ENCODE assay signal across 35 cellular contexts in genomic region chr12:125528300-125528699, GRCh38.
DNase-seq lines count a peak whose midpoint lies in the region; ATAC-seq and TF ChIP-seq lines count a peak whose summit lies in the region.
"Had no signal": no experiment of that assay in that cellular context is flagged by ENCODE, and none has a peak within 500 bp of the region (broad histone marks: within the 10 kb centered on the region; RNA-seq: fewer than 3 reads in every experiment).

No MANE protein-coding gene starts in this region.

- no peaks in the 10 kb centered on the region for H3K9me3 ChIP-seq in ovary
- H3K9me3 ChIP-seq: BE2C, lower lobe of right lung had no signal

- H3K27ac ChIP-seq in ovary, result no peak overlapping the region
- H3K27ac ChIP-seq: HL-60, KMS-11, lower lobe of right lung, parathyroid adenoma, spleen had no signal

- TF ChIP-seq CTCF in ovary (IDR thresholded peaks at IDR 0.05), result no peak

- intact Hi-C loops in sciatic nerve (cut with DNase I), result no loop called here
- intact Hi-C loops in ovary (cut with DNase I), result no loop called here

- H3K36me3 ChIP-seq in ovary, result no peaks in the 10 kb centered on the region
- H3K36me3 ChIP-seq: BE2C, lower lobe of right lung, spleen had no signal

- ATAC-seq in sciatic nerve (peak; percentile 80), HG03097 (IDR thresholded peaks at IDR 0.05; ENCODE audit: low FRiP score, unreplicated experiment) (no peak)
- ATAC-seq: activated CD4-positive, CD25-positive, alpha-beta regulatory T cell treated with anti-CD3 and anti-CD28 coated beads, Interleukin-2, amount 50 U/mL, for 24 hours; lower lobe of right lung; natural killer cell treated with Interleukin-12 subunit alpha and Interleukin-12 subunit beta and Interleukin-15 and Interleukin-18, amount 100 ng/mL, for 72 hours; PC-3; right cardiac atrium; Right ventricle myocardium inferior; SK-N-SH treated with all-trans-retinoic acid at 6 μM for 48 hours; T-helper 17 cell had no signal

- no peak for TF ChIP-seq POLR2A in ovary (IDR thresholded peaks at IDR 0.05)

- TF ChIP-seq EP300 in ovary (IDR thresholded peaks at IDR 0.05), result no peak

- H3K27me3 ChIP-seq in ovary, result no peaks in the 10 kb centered on the region
- H3K27me3 ChIP-seq: BE2C had no signal

- H3K4me3 ChIP-seq in ovary, result no peak overlapping the region
- H3K4me3 ChIP-seq: lower lobe of right lung, spleen had no signal

- whole genome bisulfite sequencing in ovary, 3 donors, result 79 to 83% (median 82%) methylated on average over 4 of the region's 4 CpGs

- DNase-seq in amygdala (lab: John Stamatoyannopoulos, UW) (peak in 50 of 56 donors; percentile 12 to 91 (median 64)), epidermal melanocyte (ENCODE audit: insufficient read length, low spot score) (peak; percentile 83), medulla oblongata (ENCODE audit: extremely low spot score) (peak; percentile 96), sciatic nerve (ENCODE audit: low spot score) (no peak), AML-193 (lab: John Stamatoyannopoulos, UW) (no peak), NCI-H1048 (lab: John Stamatoyannopoulos, UW) (no peak), ovary (no peak)
- DNase-seq: activated CD4-positive, alpha-beta T cell treated with anti-CD3 and anti-CD28 coated beads, Interleukin-2, amount 50 U/mL, for 48 hours; activated gamma-delta T cell treated with Interleukin-2 at 50 U/mL for 16 hours; activated naive CD8-positive, alpha-beta T cell treated with anti-CD3 and anti-CD28 coated beads, Interleukin-2, amount 10 ng/mL, durations not matched to agents 7 days and 5 days; activated T-cell treated with anti-CD3 and anti-CD28 coated beads, Interleukin-2, amount 50 U/mL, for 48 hours; BE2C; CD8-positive, alpha-beta memory T cell; central memory CD4-positive, alpha-beta T cell; DMS 273 treated with DMSO at 0.1 percent for 48 hours; kidney glomerular epithelial cell; lower lobe of right lung; MM.1S; NCI-H1417 treated with DMSO at 0.1 percent for 48 hours; NCI-H2081; NCI-H2227 treated with DMSO at 0.1 percent for 48 hours; NCI-H526 treated with DMSO at 0.1 percent for 48 hours; PC-3; right cardiac atrium; spleen; stimulated activated CD4-positive, alpha-beta T cell treated with anti-CD3 and anti-CD28 coated beads, Interleukin-2, amount 100 ng/mL, for 48 hours; T-helper 17 cell had no signal

- H3K4me1 ChIP-seq in ovary (ENCODE audit: insufficient read depth), result no peaks in the 10 kb centered on the region
- H3K4me1 ChIP-seq: BE2C, lower lobe of right lung, parathyroid adenoma had no signal

Comparison
In these comparisons a context has a peak if more than half of its experiments do, and no peak if none do; other contexts are left out.
1. DNase-seq: peak in amygdala (50 of 56), epidermal melanocyte (single experiment) and medulla oblongata (single experiment); none in sciatic nerve (single experiment), AML-193 (0 of 2), NCI-H1048 (single experiment) and ovary (0 of 5).